15 cellular contexts compared by ENCODE assay signal in the genomic region with DNA sequence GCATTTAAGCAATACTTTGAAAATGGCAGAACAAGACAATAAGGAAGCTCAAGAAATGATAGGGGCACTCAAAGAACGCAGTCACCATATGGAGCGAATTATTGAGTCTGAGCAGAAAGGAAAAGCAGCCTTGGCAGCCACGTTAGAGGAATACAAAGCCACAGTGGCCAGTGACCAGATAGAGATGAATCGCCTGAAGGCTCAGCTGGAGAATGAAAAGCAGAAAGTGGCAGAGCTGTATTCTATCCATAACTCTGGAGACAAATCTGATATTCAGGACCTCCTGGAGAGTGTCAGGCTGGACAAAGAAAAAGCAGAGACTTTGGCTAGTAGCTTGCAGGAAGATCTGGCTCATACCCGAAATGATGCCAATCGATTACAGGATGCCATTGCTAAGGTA.
"Had no signal": no experiment of that assay in that cellular context is flagged by ENCODE, and none has a peak within 500 bp of the region (broad histone marks: within the 10 kb centered on the region; RNA-seq: fewer than 3 reads in every experiment).

No MANE protein-coding gene starts in this region.

- H3K4me3 Mint-ChIP-seq: activated B cell treated with CpG ODN at 0.5 μM for 24 hours; activated CD4-positive, alpha-beta T cell treated with anti-CD3 and anti-CD28 coated beads, Interleukin-2, amount 10 ng/mL, durations not matched to agents 24 days and 14 days had no signal

- FAIRE-seq: endometrium, kidney, small intestine had no signal

- H3K27me3 Mint-ChIP-seq: activated B cell treated with CpG ODN at 0.5 μM for 24 hours; activated CD4-positive, alpha-beta T cell treated with anti-CD3 and anti-CD28 coated beads, Interleukin-2, amount 10 ng/mL, durations not matched to agents 24 days and 14 days had no signal

- H3K27ac Mint-ChIP-seq: activated B cell treated with CpG ODN at 0.5 μM for 24 hours; activated CD4-positive, alpha-beta T cell treated with anti-CD3 and anti-CD28 coated beads, Interleukin-2, amount 10 ng/mL, durations not matched to agents 24 days and 14 days had no signal

- H3K27ac ChIP-seq: gastrocnemius medialis, thyroid gland, uterus had no signal

- H3K9me3 ChIP-seq: gastrocnemius medialis, right atrium auricular region, thyroid gland, uterus had no signal

- ATAC-seq: activated naive CD4-positive, alpha-beta T cell treated with anti-CD3 and anti-CD28 coated beads, Interleukin-2, amount 50 U/mL, for 72 hours; gastrocnemius medialis had no signal

- H3K36me3 Mint-ChIP-seq: activated naive CD4-positive, alpha-beta T cell treated with anti-CD3 and anti-CD28 coated beads, Interleukin-2, amount 50 U/mL, for 72 hours had no signal

- H3K9me3 Mint-ChIP-seq: activated B cell treated with CpG ODN at 0.5 μM for 24 hours; activated CD4-positive, alpha-beta T cell treated with anti-CD3 and anti-CD28 coated beads, Interleukin-2, amount 10 ng/mL, durations not matched to agents 24 days and 14 days; activated naive CD4-positive, alpha-beta T cell treated with anti-CD3 and anti-CD28 coated beads, Interleukin-2, amount 50 U/mL, for 72 hours had no signal

- DNase-seq: activated B cell treated with CpG ODN at 0.5 μM for 24 hours; activated CD4-positive, alpha-beta T cell treated with anti-CD3 and anti-CD28 coated beads, Interleukin-2, amount 10 ng/mL, durations not matched to agents 24 days and 14 days; activated CD8-positive, alpha-beta memory T cell treated with anti-CD3 and anti-CD28 coated beads for 24 hours; activated effector memory CD4-positive, alpha-beta T cell treated with Interleukin-2 at 50 U/mL for 16 hours; aorta; gastrocnemius medialis; kidney; midbrain; posterior cingulate gyrus; small intestine; thyroid gland; uterus had no signal

- H3K36me3 ChIP-seq: uterus had no signal

- H3K27me3 ChIP-seq: gastrocnemius medialis, right atrium auricular region, thyroid gland, uterus had no signal

- H3K4me3 ChIP-seq: gastrocnemius medialis, right atrium auricular region, thyroid gland, uterus had no signal

- H3K4me1 ChIP-seq: gastrocnemius medialis, uterus had no signal
